8 cellular contexts compared by ENCODE assay signal in genomic region chr17:4263282-4264215, GRCh38. TPM values are rescaled to one million over a fixed set of nuclear protein-coding genes. Genes with fewer than 3 reads are reported as not detected.
A peak's percentile ranks its signal among the peaks of the same experiment; 100 is the strongest.
DNase-seq lines count a peak whose midpoint lies in the region; ATAC-seq and TF ChIP-seq lines count a peak whose summit lies in the region.

Gene ANKFY1 (minus strand): TSS chr17:4263979. CDS start chr17:4263941, 38 bp downstream.

- H4K20me1 ChIP-seq in GM23248 (ENCODE audit: insufficient read depth), result no peaks in the 10 kb centered on the region
- no peaks in the 10 kb centered on the region for H4K20me1 ChIP-seq in fibroblast of lung (ENCODE audit: control insufficient read depth, extremely low read depth, insufficient read depth, low read length)

- H3K4me1 ChIP-seq in GM23248 (ENCODE audit: insufficient read depth), result peaks cover 8% of the 10 kb centered on the region; the same call in 1 of the 2 replicates
- H3K4me1 ChIP-seq in fibroblast of lung (ENCODE audit: control insufficient read depth, extremely low read depth, insufficient read depth, low read length), result no peaks in the 10 kb centered on the region
- H3K4me1 ChIP-seq in naive thymus-derived CD4-positive, alpha-beta T cell (ENCODE audit: control insufficient read depth in 2 of 2, insufficient read depth in 2 of 2, low read length in 2 of 2), result peaks cover 16 to 17% of the 10 kb centered on the region in 2 donors

- POLR2A ChIA-PET in naive thymus-derived CD4-positive, alpha-beta T cell (lab: Charles Lee), result interaction anchor here (0.6 to 1.6 kb wide), 6 partner anchors 9 to 237 kb away, joined by 3 to 6 read pairs (median 4); partner anchors contain the start of genes CYB5D2, UBE2G1 and ZZEF1

- TF ChIP-seq CTCF in LNCaP clone FGC (IDR thresholded peaks at IDR 0.05; ENCODE audit: control insufficient read depth, extremely low read depth, insufficient read depth) (no peak; the same call in 1 of the 2 replicates), fibroblast of lung (conservative IDR thresholded peaks at IDR 0.05 in 1 of 2, IDR thresholded peaks at IDR 0.05 in 1 of 2; ENCODE audit: low read depth in 1 of 2, low read length in 2 of 2) (no peak)

- peak; percentile 89 for DNase-seq in DMS79 (lab: John Stamatoyannopoulos, UW)
- DNase-seq in GM23248, result peak; percentile 98
- DNase-seq in LNCaP clone FGC (ENCODE audit: low read depth), result peak; percentile 65
- peak; percentile 94 for DNase-seq in RPMI8226
- DNase-seq in activated T-helper 1 cell treated with anti-CD3 and anti-CD28 coated beads, Interleukin-2, amount 50 U/mL, for 16 hours (ENCODE audit: low read depth in 1 of 2, low spot score in 1 of 2), result peak; percentile 95 to 96
- peak; percentile 88 to 93 for DNase-seq in fibroblast of lung (ENCODE audit: low read depth in 2 of 2)
- peak; percentile 95 to 99 (median 97) for DNase-seq in naive thymus-derived CD4-positive, alpha-beta T cell

- CTCF ChIA-PET in naive thymus-derived CD4-positive, alpha-beta T cell (lab: Charles Lee), result interaction anchor here (0.9 to 1.0 kb wide), 2 partner anchors 13 to 63 kb away, joined by 3 to 4 read pairs; no protein-coding TSS in a partner anchor

- peak within 1 kb of the TSS; percentile 98 for H2AFZ ChIP-seq in GM23248
- H2AFZ ChIP-seq in fibroblast of lung (ENCODE audit: low read length), result peak within 1 kb of the TSS; percentile 94

- peaks cover 61% of the 10 kb centered on the region for H3K79me2 ChIP-seq in GM23248 (ENCODE audit: insufficient read depth)
- H3K79me2 ChIP-seq in fibroblast of lung (ENCODE audit: control insufficient read depth, insufficient read depth, low read length), result peaks cover 50% of the 10 kb centered on the region

- H3K27me3 Mint-ChIP-seq in naive thymus-derived CD4-positive, alpha-beta T cell, result no peaks in the 10 kb centered on the region
- no peaks in the 10 kb centered on the region for H3K27me3 Mint-ChIP-seq in stimulated activated memory B cell treated with anti-CD40 and anti-IgM and Interleukin-4, amounts not matched to agents 10 μg/mL and 1 μg/mL and 100 μg/mL, for 72 hours

- H3K27ac Mint-ChIP-seq in naive thymus-derived CD4-positive, alpha-beta T cell, result peak within 1 kb of the TSS; percentile 82 to 98 (median 95)
- H3K27ac Mint-ChIP-seq in stimulated activated memory B cell treated with anti-CD40 and anti-IgM and Interleukin-4, amounts not matched to agents 10 μg/mL and 1 μg/mL and 100 μg/mL, for 72 hours, result peak within 1 kb of the TSS; percentile 88

- H3K27me3 ChIP-seq in GM23248 (replicated peaks; ENCODE audit: insufficient read depth), result no peaks in the 10 kb centered on the region
- no peaks in the 10 kb centered on the region for H3K27me3 ChIP-seq in fibroblast of lung (ENCODE audit: control insufficient read depth, insufficient read depth, low read length)
- H3K27me3 ChIP-seq in naive thymus-derived CD4-positive, alpha-beta T cell (ENCODE audit: control insufficient read depth in 2 of 2, insufficient read depth in 2 of 2, low read length in 2 of 2), result no peaks in the 10 kb centered on the region

- H3K9ac ChIP-seq in GM23248, result peak within 1 kb of the TSS; percentile 98
- H3K9ac ChIP-seq in fibroblast of lung (ENCODE audit: insufficient read depth, low read length), result peak within 1 kb of the TSS; percentile 96

- peaks cover 5 to 36% (median 11%) of the 10 kb centered on the region in 5 donors for H3K36me3 Mint-ChIP-seq in naive thymus-derived CD4-positive, alpha-beta T cell
- H3K36me3 Mint-ChIP-seq in stimulated activated memory B cell treated with anti-CD40 and anti-IgM and Interleukin-4, amounts not matched to agents 10 μg/mL and 1 μg/mL and 100 μg/mL, for 72 hours, result peaks cover 14% of the 10 kb centered on the region

- intact Hi-C loops in naive thymus-derived CD4-positive, alpha-beta T cell (cut with micrococcal nuclease), result loop anchor here (1.0 to 5.0 kb wide), 10 partner anchors 46 to 1926 kb away; partner anchors contain the start of genes CYB5D2 (in 2 of the 2), UBE2G1 (in 2 of the 2), ZZEF1 (in 2 of the 2) and CTNS (in 1 of the 2)

- peak; percentile 98 for ATAC-seq in naive thymus-derived CD4-positive, alpha-beta T cell
- ATAC-seq in stimulated activated memory B cell treated with anti-CD40 and anti-IgM and Interleukin-4, amounts not matched to agents 10 μg/mL and 1 μg/mL and 100 μg/mL, for 72 hours, result peak; percentile 99

- H3K4me1 Mint-ChIP-seq in naive thymus-derived CD4-positive, alpha-beta T cell, result peaks cover 27 to 49% (median 41%) of the 10 kb centered on the region in 7 donors
- peaks cover 45% of the 10 kb centered on the region for H3K4me1 Mint-ChIP-seq in stimulated activated memory B cell treated with anti-CD40 and anti-IgM and Interleukin-4, amounts not matched to agents 10 μg/mL and 1 μg/mL and 100 μg/mL, for 72 hours

- H3K9me3 ChIP-seq in GM23248 (ENCODE audit: low read depth), result no peaks in the 10 kb centered on the region
- H3K9me3 ChIP-seq in fibroblast of lung (ENCODE audit: control insufficient read depth, insufficient read depth, low read depth, low read length), result no peaks in the 10 kb centered on the region
- no peaks in the 10 kb centered on the region for H3K9me3 ChIP-seq in naive thymus-derived CD4-positive, alpha-beta T cell (ENCODE audit: control insufficient read depth in 2 of 3, low read length in 3 of 3)

- peaks cover 0 to 6% (median 0%) of the 10 kb centered on the region in 11 donors for H3K9me3 Mint-ChIP-seq in naive thymus-derived CD4-positive, alpha-beta T cell
- H3K9me3 Mint-ChIP-seq in stimulated activated memory B cell treated with anti-CD40 and anti-IgM and Interleukin-4, amounts not matched to agents 10 μg/mL and 1 μg/mL and 100 μg/mL, for 72 hours, result peaks cover 4% of the 10 kb centered on the region

- H3K4me3 ChIP-seq in GM23248 (peak within 1 kb of the TSS; percentile 95), LNCaP clone FGC (ENCODE audit: low read depth, low read length) (peak within 1 kb of the TSS; percentile 74), fibroblast of lung (replicated peaks in 1 of 4; ENCODE audit: control extremely low read depth in 1 of 4, insufficient read depth in 1 of 4, low read depth in 3 of 4, low read length in 4 of 4) (peak within 1 kb of the TSS; percentile 63 to 95 (median 76))
- H3K4me3 ChIP-seq in naive thymus-derived CD4-positive, alpha-beta T cell (ENCODE audit: low read length), result peak within 1 kb of the TSS; percentile 73

- H3K27ac ChIP-seq in GM23248 (peak within 1 kb of the TSS; percentile 64), fibroblast of lung (ENCODE audit: insufficient read depth, low read length) (peak within 1 kb of the TSS; percentile 89)
- peak within 1 kb of the TSS; percentile 94 for H3K27ac ChIP-seq in naive thymus-derived CD4-positive, alpha-beta T cell (ENCODE audit: low read depth, low read length)

- H3F3A ChIP-seq in GM23248 (ENCODE audit: insufficient read depth), result 0 out of 2 replicates have a peak, but pooled peaks cover 12% of the 10 kb centered on the region

- in situ Hi-C loops in GM23248 (cut with MboI), result no loop called here

- H3K36me3 ChIP-seq in GM23248 (ENCODE audit: low read depth) (peaks cover 13% of the 10 kb centered on the region; the same call in 1 of the 2 replicates), fibroblast of lung (ENCODE audit: control insufficient read depth, insufficient read depth, low read length) (no peaks in the 10 kb centered on the region)
- peaks cover 0 to 21% (median 0%) of the 10 kb centered on the region in 3 experiments for H3K36me3 ChIP-seq in naive thymus-derived CD4-positive, alpha-beta T cell (ENCODE audit: control insufficient read depth in 2 of 3, insufficient read depth in 3 of 3, low read length in 3 of 3)

- no peaks in the 10 kb centered on the region for H3K9me2 ChIP-seq in GM23248 (ENCODE audit: insufficient read depth)

- H3K4me2 ChIP-seq in GM23248 (ENCODE audit: unreplicated experiment) (peak within 1 kb of the TSS; percentile 93), fibroblast of lung (ENCODE audit: extremely low read depth, insufficient read depth, low read length) (peak within 1 kb of the TSS; percentile 98)

- H3K4me3 Mint-ChIP-seq in naive thymus-derived CD4-positive, alpha-beta T cell, result peak within 1 kb of the TSS; percentile 89 to 99 (median 94)
- H3K4me3 Mint-ChIP-seq in stimulated activated memory B cell treated with anti-CD40 and anti-IgM and Interleukin-4, amounts not matched to agents 10 μg/mL and 1 μg/mL and 100 μg/mL, for 72 hours, result peak within 1 kb of the TSS; percentile 87

- 1% methylated on average over 62 to 71 of the region's 85 CpGs for WGBS in GM23248 (ENCODE audit: low coverage in 1 of 2, low lambda C conversion rate in 2 of 2, missing lambda C conversion rate in 2 of 2), 2 experiments

RNA-seq across cellular contexts. Expression of gene ANKFY1, which starts in this region (rescaled TPM):
- total RNA-seq in GM23248 (2014; rRNA removed; shearing (Covaris generic)), result 24.2 TPM in 2 replicates
- polyA plus RNA-seq in GM23248 (2016; fragmentation: Nextera tagmentation; extraction: Ambion mirVana) (19.5 and 20.1 TPM in 2 replicates), fibroblast of lung (26.1 and 33.1 TPM in 2 replicates)
- 33.9 and 34.0 TPM in 2 replicates for total RNA-seq in fibroblast of lung
- polyA plus RNA-seq in fibroblast of lung (2012), result 22.9 and 24.9 TPM in 2 replicates
- polyA minus RNA-seq in fibroblast of lung (ENCODE audit: low replicate concordance), result 137 and 152 TPM in 2 replicates
- total RNA-seq in naive thymus-derived CD4-positive, alpha-beta T cell, result 10 to 100 TPM; 52.4 to 84.5 (median 69.7) TPM
- polyA plus RNA-seq in naive thymus-derived CD4-positive, alpha-beta T cell, result 10 to 100 TPM; 11.7 to 19.7 TPM

Comparison
In these comparisons a context has a peak if more than half of its experiments do, and no peak if none do; other contexts are left out.
1. Peak in every context shown above with its lines: DNase-seq, ATAC-seq, H3K4me3 ChIP-seq and H3K27ac ChIP-seq.